36 cellular contexts compared by ENCODE assay signal in genomic region chr2:169232551-169233154, GRCh38.
"Had no signal": no experiment of that assay in that cellular context is flagged by ENCODE, and none has a peak within 500 bp of the region (broad histone marks: within the 10 kb centered on the region; RNA-seq: fewer than 3 reads in every experiment).

No MANE protein-coding gene starts in this region.

- H3K27ac ChIP-seq: adrenal gland, PC-9, RWPE1, VCaP had no signal

- H3K36me3 Mint-ChIP-seq: activated CD4-positive, alpha-beta memory T cell treated with anti-CD3 and anti-CD28 coated beads for 36 hours; activated naive CD4-positive, alpha-beta T cell treated with anti-CD3 and anti-CD28 coated beads, Interleukin-2, amount 50 U/mL, for 72 hours; T-cell had no signal

- H3K4me1 ChIP-seq: adrenal gland had no signal

- H3K27me3 ChIP-seq: adrenal gland had no signal

- H3K27ac Mint-ChIP-seq: activated B cell treated with CpG ODN at 0.5 μM for 24 hours; activated CD4-positive, alpha-beta memory T cell treated with anti-CD3 and anti-CD28 coated beads for 36 hours; activated naive CD4-positive, alpha-beta T cell treated with anti-CD3 and anti-CD28 coated beads for 36 hours; activated naive CD4-positive, alpha-beta T cell treated with anti-CD3 and anti-CD28 coated beads, Interleukin-2, amount 50 U/mL, for 72 hours; activated T-helper 1 cell treated with anti-CD3 and anti-CD28 coated beads, Interleukin-12 subunit alpha, Interleukin-12 subunit beta, Interleukin-2, Interleukin-4 antibody, amounts not matched to agents 30 ng/mL and 10 ng/mL and 1 ng/mL, durations not matched to agents 14 hours and 24 hours and 36 hours; brain; T-cell; T-helper 17 cell had no signal

- FAIRE-seq: bronchial epithelial cell, RCC 7860 had no signal

- ATAC-seq: activated naive CD4-positive, alpha-beta T cell treated with anti-CD3 and anti-CD28 coated beads, Interleukin-2, amount 50 U/mL, for 72 hours; activated T-cell treated with anti-CD3 and anti-CD28 coated beads, Interleukin-2, amount 50 U/mL, for 4 hours; Right ventricle myocardium inferior; SK-N-SH treated with all-trans-retinoic acid at 6 μM for 48 hours; T-cell; T-helper 17 cell had no signal

- DNase-seq: activated B cell treated with CpG ODN at 0.5 μM for 24 hours; activated CD4-positive, alpha-beta memory T cell treated with anti-CD3 and anti-CD28 coated beads for 36 hours; activated CD4-positive, alpha-beta T cell treated with anti-CD3 and anti-CD28 coated beads for 4 hours; activated CD4-positive, alpha-beta T cell treated with anti-CD3 and anti-CD28 coated beads, Interleukin-2, amount 50 U/mL, for 1 hour; activated CD4-positive, CD25-positive, alpha-beta regulatory T cell treated with anti-CD3 and anti-CD28 coated beads, Interleukin-2, amount 50 U/mL, for 72 hours; activated CD8-positive, alpha-beta memory T cell treated with anti-CD3 and anti-CD28 coated beads, Interleukin-2, amount 50 U/mL, for 4 hours; activated gamma-delta T cell treated with Interleukin-2 at 50 U/mL for 16 hours; activated naive CD4-positive, alpha-beta T cell treated with anti-CD3 and anti-CD28 coated beads for 36 hours; activated T-cell treated with anti-CD3 and anti-CD28 coated beads for 4 hours; activated T-cell treated with anti-CD3 and anti-CD28 coated beads, Interleukin-2, amount 50 U/mL, for 4 hours; adrenal gland; anterior cingulate cortex; MM.1S; MV-4-11; NCI-H1092; NCI-H1436 treated with DMSO at 0.1 percent for 48 hours; NCI-H1694 treated with DMSO at 0.1 percent for 48 hours; NCI-H2029; NCI-H345; NCI-H526 treated with DMSO at 0.1 percent for 48 hours; NCI-H774; NK-92 treated with Interleukin-12 subunit alpha and Interleukin-12 subunit beta, amount 100 ng/mL, for 24 hours; PC-9; SIG-M5; T-cell; T-helper 17 cell; T-helper 9 cell had no signal

- H3K4me1 Mint-ChIP-seq: activated B cell treated with CpG ODN at 0.5 μM for 24 hours, brain, T-cell, T-helper 17 cell had no signal

- H3K36me3 ChIP-seq: adrenal gland had no signal

- H3K4me3 ChIP-seq: adrenal gland, PC-9 had no signal

- H3K4me3 Mint-ChIP-seq: activated B cell treated with CpG ODN at 0.5 μM for 24 hours; activated CD4-positive, alpha-beta memory T cell treated with anti-CD3 and anti-CD28 coated beads for 36 hours; activated naive CD4-positive, alpha-beta T cell treated with anti-CD3 and anti-CD28 coated beads for 36 hours; activated T-cell treated with anti-CD3 and anti-CD28 coated beads, Interleukin-2, amount 50 U/mL, for 4 hours; activated T-helper 1 cell treated with anti-CD3 and anti-CD28 coated beads, Interleukin-12 subunit alpha, Interleukin-12 subunit beta, Interleukin-2, Interleukin-4 antibody, amounts not matched to agents 30 ng/mL and 10 ng/mL and 1 ng/mL, durations not matched to agents 14 hours and 24 hours and 36 hours; brain; T-cell; T-helper 17 cell had no signal

- H3K9me3 Mint-ChIP-seq: activated B cell treated with CpG ODN at 0.5 μM for 24 hours; activated CD4-positive, alpha-beta memory T cell treated with anti-CD3 and anti-CD28 coated beads for 36 hours; activated naive CD4-positive, alpha-beta T cell treated with anti-CD3 and anti-CD28 coated beads for 36 hours; activated naive CD4-positive, alpha-beta T cell treated with anti-CD3 and anti-CD28 coated beads, Interleukin-2, amount 50 U/mL, for 72 hours; activated T-cell treated with anti-CD3 and anti-CD28 coated beads, Interleukin-2, amount 50 U/mL, for 4 hours; activated T-helper 1 cell treated with anti-CD3 and anti-CD28 coated beads, Interleukin-12 subunit alpha, Interleukin-12 subunit beta, Interleukin-2, Interleukin-4 antibody, amounts not matched to agents 30 ng/mL and 10 ng/mL and 1 ng/mL, durations not matched to agents 14 hours and 24 hours and 36 hours; brain; T-cell had no signal

- H2AFZ ChIP-seq: PC-9 had no signal

- H3K9me3 ChIP-seq: adrenal gland had no signal

- H3K4me2 ChIP-seq: PC-9 had no signal

- H3K27me3 Mint-ChIP-seq: activated B cell treated with CpG ODN at 0.5 μM for 24 hours, brain had no signal
